9 cellular contexts compared by ENCODE assay signal in the genomic region with DNA sequence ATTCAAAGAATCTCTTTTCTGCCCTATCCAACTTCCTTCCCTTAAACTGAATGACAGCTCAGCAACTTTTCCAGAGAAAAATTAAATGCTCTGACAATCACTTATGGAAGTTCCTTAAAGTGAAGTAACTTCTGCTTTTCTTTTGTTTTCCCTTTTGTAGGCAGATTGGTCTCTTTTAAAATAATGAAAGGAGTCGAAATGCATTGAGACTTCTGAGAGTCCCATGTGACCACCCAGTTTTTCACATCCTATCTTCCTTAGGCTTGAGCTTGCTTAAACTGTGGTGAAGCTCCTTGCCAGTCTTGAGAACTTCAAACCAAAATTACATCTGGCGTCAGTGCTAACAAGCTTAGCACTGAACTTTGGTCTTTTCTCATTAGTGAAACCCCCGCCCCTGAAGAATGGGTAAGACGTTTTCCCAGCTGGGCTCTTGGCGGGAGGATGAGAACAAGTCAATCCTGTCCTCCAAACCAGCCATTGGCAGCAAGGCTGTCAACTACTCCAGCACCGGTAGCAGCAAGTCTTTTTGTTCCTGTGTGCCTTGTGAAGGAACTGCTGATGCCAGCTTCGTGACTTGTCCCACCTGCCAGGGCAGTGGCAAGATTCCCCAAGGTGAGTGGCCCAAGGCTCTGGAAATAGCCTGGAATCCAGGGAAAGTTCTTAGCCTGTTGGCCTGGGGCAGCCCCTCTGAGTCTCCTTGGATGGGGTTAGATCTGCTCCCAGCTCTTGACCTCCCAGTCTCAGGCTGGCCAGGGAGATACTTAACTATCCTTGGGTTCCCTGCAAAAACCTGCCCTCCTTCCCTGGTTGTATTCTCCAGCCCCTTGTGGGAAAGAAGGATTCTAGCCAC. TPM values are rescaled to one million over a fixed set of nuclear protein-coding genes. Genes with fewer than 3 reads are reported as not detected.
DNase-seq lines count a peak whose midpoint lies in the region; ATAC-seq and TF ChIP-seq lines count a peak whose summit lies in the region.
"Had no signal": no experiment of that assay in that cellular context is flagged by ENCODE, and none has a peak within 500 bp of the region (broad histone marks: within the 10 kb centered on the region; RNA-seq: fewer than 3 reads in every experiment).

No MANE protein-coding gene starts in this region.

- H3K4me1 ChIP-seq in endocrine pancreas (ENCODE audit: control insufficient read depth, insufficient read depth, low read length), result no peaks in the 10 kb centered on the region

- no peaks in the 10 kb centered on the region for H3K9me3 ChIP-seq in endocrine pancreas (ENCODE audit: control insufficient read depth, low read length)

- TF ChIP-seq CTCF in osteocyte (IDR thresholded peaks at IDR 0.05), result no peak

- H3K9ac ChIP-seq in endocrine pancreas (ENCODE audit: control insufficient read depth, insufficient read depth, low read length), result peak overlapping the region; percentile 13

- no peaks in the 10 kb centered on the region for H3K27me3 ChIP-seq in endocrine pancreas (ENCODE audit: control insufficient read depth, insufficient read depth, low read length)

- H3K27ac Mint-ChIP-seq in osteocyte (ENCODE audit: unreplicated experiment), result peak overlapping the region; percentile 95

- peak overlapping the region; percentile 96 for H3K4me3 Mint-ChIP-seq in osteocyte (ENCODE audit: unreplicated experiment)

- H3K9me3 Mint-ChIP-seq in osteocyte (ENCODE audit: unreplicated experiment), result no peaks in the 10 kb centered on the region

- ATAC-seq in HG03095 (IDR thresholded peaks at IDR 0.05; ENCODE audit: unreplicated experiment), result no peak
- no peak for ATAC-seq in GM21723 (IDR thresholded peaks at IDR 0.05; ENCODE audit: unreplicated experiment)

- H3K4me1 Mint-ChIP-seq in osteocyte (ENCODE audit: unreplicated experiment), result peaks cover 27% of the 10 kb centered on the region

- H3K36me3 ChIP-seq in endocrine pancreas (ENCODE audit: control insufficient read depth, insufficient read depth, low read length), result peaks cover 2% of the 10 kb centered on the region

- peak; percentile 20 for DNase-seq in ELR (ENCODE audit: low read depth)
- DNase-seq in NOMO-1 treated with DMSO at 0.1 percent for 48 hours (lab: John Stamatoyannopoulos, UW; ENCODE audit: unreplicated experiment), result peak; percentile 37
- DNase-seq in osteocyte (ENCODE audit: extremely low spot score, unreplicated experiment), result no peak
- DNase-seq in GOT3 (lab: John Stamatoyannopoulos, UW), result no peak
- no peak for DNase-seq in stimulated activated CD4-positive, alpha-beta T cell treated with anti-CD3 and anti-CD28 coated beads, Interleukin-4, amount 100 ng/mL, for 24 hours

- H3K4me3 ChIP-seq in endocrine pancreas (ENCODE audit: control insufficient read depth, insufficient read depth, low read length), result peak overlapping the region; percentile 19

- no peaks in the 10 kb centered on the region for H3K27me3 Mint-ChIP-seq in osteocyte (ENCODE audit: unreplicated experiment)

- H3K36me3 Mint-ChIP-seq in osteocyte (ENCODE audit: unreplicated experiment), result peaks cover 28% of the 10 kb centered on the region

RNA-seq across cellular contexts. Expression of a gene that starts 1.2 kb away (rescaled TPM):
- 7.2 and 9.0 TPM in 2 replicates for total RNA-seq in osteocyte

RNA-seq across cellular contexts. Expression of a gene that starts 15.6 kb away (rescaled TPM):
- total RNA-seq in osteocyte, result not detected in 2 replicates
- total RNA-seq: HT1080 had no signal

RNA-seq across cellular contexts. Expression of a gene that starts 20.9 kb away (rescaled TPM):
- total RNA-seq in osteocyte, result 5,002 and 5,011 TPM in 2 replicates
- total RNA-seq: HT1080 had no signal

RNA-seq across cellular contexts. Expression of a gene that starts 41.9 kb away (rescaled TPM):
- total RNA-seq in osteocyte, result 102 and 104 TPM in 2 replicates

Comparison
In these comparisons a context has a peak if more than half of its experiments do, and no peak if none do; other contexts are left out.
1. DNase-seq: peak in ELR (single experiment) and NOMO-1 treated with DMSO at 0.1 percent for 48 hours (single experiment); none in osteocyte (single experiment), GOT3 (single experiment) and stimulated activated CD4-positive, alpha-beta T cell treated with anti-CD3 and anti-CD28 coated beads, Interleukin-4, amount 100 ng/mL, for 24 hours (single experiment).